ENCODE assay signal across 22 cellular contexts in genomic region chr5:59161206-59162105, GRCh38.
DNase-seq lines count a peak whose midpoint lies in the region; ATAC-seq and TF ChIP-seq lines count a peak whose summit lies in the region.
"Had no signal": no experiment of that assay in that cellular context is flagged by ENCODE, and none has a peak within 500 bp of the region (broad histone marks: within the 10 kb centered on the region; RNA-seq: fewer than 3 reads in every experiment).

No MANE protein-coding gene starts in this region.

- TF ChIP-seq CTCF in CD4-positive, alpha-beta T cell (IDR thresholded peaks at IDR 0.05), result no peak
- TF ChIP-seq CTCF in CD8-positive, alpha-beta T cell (IDR thresholded peaks at IDR 0.05), result no peak
- TF ChIP-seq CTCF in PC-9 (conservative IDR thresholded peaks at IDR 0.05), result no peak

- no TSS peak for BruUV-seq in PC-9 (replicated peaks; lab: Mats Ljungman, UMichigan)

- intact Hi-C loops in CD4-positive, alpha-beta T cell (cut with DNase I, micrococcal nuclease), result loop anchor here in 1 of 2 experiments (1.0 kb wide), 1 partner anchor 121 kb away; no protein-coding TSS in a partner anchor
- intact Hi-C loops in CD8-positive, alpha-beta T cell (cut with DNase I, micrococcal nuclease), result no loop called here
- intact Hi-C loops in PC-9 (cut with micrococcal nuclease; ENCODE audit: unreplicated experiment), result no loop called here

- no peaks in the 10 kb centered on the region for H3K9me3 Mint-ChIP-seq in CD4-positive, alpha-beta T cell
- no peaks in the 10 kb centered on the region for H3K9me3 Mint-ChIP-seq in CD8-positive, alpha-beta T cell
- H3K9me3 Mint-ChIP-seq in activated naive CD8-positive, alpha-beta T cell treated with anti-CD3 and anti-CD28 coated beads, Interleukin-2, amount 10 ng/mL, durations not matched to agents 7 days and 5 days, result no peaks in the 10 kb centered on the region
- H3K9me3 Mint-ChIP-seq: brain, CD14-positive monocyte had no signal

- H2AFZ ChIP-seq in PC-9, result no peak overlapping the region

- H3K4me2 ChIP-seq in PC-9, result no peak overlapping the region

- ATAC-seq in CD4-positive, alpha-beta T cell (ENCODE audit: poor library complexity), result peak; percentile 90
- ATAC-seq in CD8-positive, alpha-beta T cell, result peak; percentile 66
- ATAC-seq in activated naive CD8-positive, alpha-beta T cell treated with anti-CD3 and anti-CD28 coated beads, Interleukin-2, amount 10 ng/mL, durations not matched to agents 7 days and 5 days (ENCODE audit: low read depth), result peak; percentile 45
- ATAC-seq in GM19328 (IDR thresholded peaks at IDR 0.05; ENCODE audit: unreplicated experiment), result no peak
- ATAC-seq: left colon, psoas muscle, upper lobe of right lung had no signal

- peaks cover 15% of the 10 kb centered on the region for H3K4me1 Mint-ChIP-seq in CD4-positive, alpha-beta T cell (ENCODE audit: low read depth)
- peaks cover 12% of the 10 kb centered on the region for H3K4me1 Mint-ChIP-seq in CD8-positive, alpha-beta T cell (ENCODE audit: low read depth)
- H3K4me1 Mint-ChIP-seq in activated naive CD8-positive, alpha-beta T cell treated with anti-CD3 and anti-CD28 coated beads, Interleukin-2, amount 10 ng/mL, durations not matched to agents 7 days and 5 days, result peaks cover 14% of the 10 kb centered on the region
- H3K4me1 Mint-ChIP-seq: CD14-positive monocyte had no signal

- no peaks in the 10 kb centered on the region for H3K27me3 Mint-ChIP-seq in CD4-positive, alpha-beta T cell
- no peaks in the 10 kb centered on the region for H3K27me3 Mint-ChIP-seq in CD8-positive, alpha-beta T cell (ENCODE audit: low read depth)
- H3K27me3 Mint-ChIP-seq in activated naive CD8-positive, alpha-beta T cell treated with anti-CD3 and anti-CD28 coated beads, Interleukin-2, amount 10 ng/mL, durations not matched to agents 7 days and 5 days, result no peaks in the 10 kb centered on the region

- no peak overlapping the region for H3K27ac ChIP-seq in CD4-positive, alpha-beta T cell (ENCODE audit: low read depth, low read length)
- no peak overlapping the region for H3K27ac ChIP-seq in CD8-positive, alpha-beta T cell (ENCODE audit: low read depth, low read length)
- H3K27ac ChIP-seq in PC-9, result no peak overlapping the region
- H3K27ac ChIP-seq: psoas muscle, SJCRH30, upper lobe of right lung had no signal

- H3K79me2 ChIP-seq in PC-9 (ENCODE audit: low read depth), result no peaks in the 10 kb centered on the region

- peak overlapping the region; percentile 69 for H3K27ac Mint-ChIP-seq in CD4-positive, alpha-beta T cell
- H3K27ac Mint-ChIP-seq in CD8-positive, alpha-beta T cell, result peak overlapping the region; percentile 16
- H3K27ac Mint-ChIP-seq in activated naive CD8-positive, alpha-beta T cell treated with anti-CD3 and anti-CD28 coated beads, Interleukin-2, amount 10 ng/mL, durations not matched to agents 7 days and 5 days, result peak overlapping the region; percentile 69
- H3K27ac Mint-ChIP-seq: brain, CD14-positive monocyte had no signal

- H3K27me3 ChIP-seq in CD4-positive, alpha-beta T cell (ENCODE audit: control insufficient read depth, insufficient read depth, low read length), result no peaks in the 10 kb centered on the region
- no peaks in the 10 kb centered on the region for H3K27me3 ChIP-seq in CD8-positive, alpha-beta T cell (ENCODE audit: insufficient read depth, low read length)
- no peaks in the 10 kb centered on the region for H3K27me3 ChIP-seq in PC-9 (ENCODE audit: insufficient read depth, low read depth)
- H3K27me3 ChIP-seq: SJCRH30, upper lobe of right lung had no signal

- H3K4me3 Mint-ChIP-seq in CD4-positive, alpha-beta T cell, result peak overlapping the region; percentile 2
- no peak overlapping the region for H3K4me3 Mint-ChIP-seq in CD8-positive, alpha-beta T cell
- peak overlapping the region; percentile 19 for H3K4me3 Mint-ChIP-seq in activated naive CD8-positive, alpha-beta T cell treated with anti-CD3 and anti-CD28 coated beads, Interleukin-2, amount 10 ng/mL, durations not matched to agents 7 days and 5 days
- H3K4me3 Mint-ChIP-seq: brain, CD14-positive monocyte had no signal

- H3F3A ChIP-seq in PC-9 (ENCODE audit: insufficient read depth, low read depth), result no peaks in the 10 kb centered on the region

- peaks cover 8% of the 10 kb centered on the region for H3K4me1 ChIP-seq in CD8-positive, alpha-beta T cell (ENCODE audit: insufficient read depth, low read length)
- no peaks in the 10 kb centered on the region for H3K4me1 ChIP-seq in PC-9 (replicated peaks; ENCODE audit: insufficient read depth)
- H3K4me1 ChIP-seq: upper lobe of right lung had no signal

- H3K9me2 ChIP-seq in PC-9 (ENCODE audit: insufficient read depth), result no peaks in the 10 kb centered on the region

- DNase-seq in CD4-positive, alpha-beta T cell, result no peak
- DNase-seq in CD8-positive, alpha-beta T cell, result no peak
- peak; percentile 65 for DNase-seq in SW480 (ENCODE audit: low spot score)
- no peak for DNase-seq in activated naive CD8-positive, alpha-beta T cell treated with anti-CD3 and anti-CD28 coated beads, Interleukin-2, amount 10 ng/mL, durations not matched to agents 7 days and 5 days
- no peak for DNase-seq in H4 (ENCODE audit: low spot score)
- no peak for DNase-seq in HuH-7.5 (ENCODE audit: low spot score)
- no peak for DNase-seq in PC-9
- DNase-seq: DMS153; effector CD8-positive, alpha-beta T cell; foreskin fibroblast; KBM-7; left colon; mesenchymal stem cell; NCI-H1417 treated with DMSO at 0.1 percent for 48 hours; NCI-H524; nucleus accumbens; psoas muscle; SJCRH30; upper lobe of right lung had no signal

- no peaks in the 10 kb centered on the region for H4K20me1 ChIP-seq in PC-9 (ENCODE audit: insufficient read depth)

- POLR2A ChIA-PET in CD4-positive, alpha-beta T cell (lab: Charles Lee), result interaction anchor here (1.2 kb wide), 2 partner anchors 122 to 125 kb away, joined by 3 to 4 read pairs; no protein-coding TSS in a partner anchor
- POLR2A ChIA-PET in CD8-positive, alpha-beta T cell (lab: Charles Lee), result interaction anchor here (3.1 kb wide), 1 partner anchor 34 kb away, joined by 11 read pairs; no protein-coding TSS in a partner anchor
- POLR2A ChIA-PET in activated naive CD8-positive, alpha-beta T cell treated with anti-CD3 and anti-CD28 coated beads, Interleukin-2, amount 10 ng/mL, durations not matched to agents 7 days and 5 days (lab: Charles Lee), result interaction anchor here (0.9 kb wide), 1 partner anchor 34 kb away, joined by 5 read pairs; no protein-coding TSS in a partner anchor
- POLR2A ChIA-PET in PC-9 (lab: Charles Lee; ENCODE audit: unreplicated experiment), result no interaction called here

- no peaks in the 10 kb centered on the region for H3K36me3 Mint-ChIP-seq in CD4-positive, alpha-beta T cell (ENCODE audit: low read depth)
- H3K36me3 Mint-ChIP-seq in CD8-positive, alpha-beta T cell, result no peaks in the 10 kb centered on the region
- peaks cover 2% of the 10 kb centered on the region for H3K36me3 Mint-ChIP-seq in activated naive CD8-positive, alpha-beta T cell treated with anti-CD3 and anti-CD28 coated beads, Interleukin-2, amount 10 ng/mL, durations not matched to agents 7 days and 5 days
- H3K36me3 Mint-ChIP-seq: brain had no signal

- H3K4me3 ChIP-seq in CD8-positive, alpha-beta T cell (ENCODE audit: low read depth, low read length), result no peak overlapping the region
- no peak overlapping the region for H3K4me3 ChIP-seq in PC-9
- H3K4me3 ChIP-seq: psoas muscle, SJCRH30, upper lobe of right lung had no signal

- no peaks in the 10 kb centered on the region for H3K9me3 ChIP-seq in CD4-positive, alpha-beta T cell (ENCODE audit: control insufficient read depth, low read length)
- no peaks in the 10 kb centered on the region for H3K9me3 ChIP-seq in CD8-positive, alpha-beta T cell (ENCODE audit: low read length)
- H3K9me3 ChIP-seq in PC-9 (ENCODE audit: insufficient read depth, low read depth), result no peaks in the 10 kb centered on the region
- H3K9me3 ChIP-seq: psoas muscle, SJCRH30, upper lobe of right lung had no signal

- H3K36me3 ChIP-seq in CD8-positive, alpha-beta T cell (ENCODE audit: insufficient read depth, low read length), result no peaks in the 10 kb centered on the region
- no peaks in the 10 kb centered on the region for H3K36me3 ChIP-seq in PC-9 (ENCODE audit: low read depth)
- H3K36me3 ChIP-seq: SJCRH30, upper lobe of right lung had no signal

- CTCF ChIA-PET in CD4-positive, alpha-beta T cell (lab: Charles Lee), result interaction anchor here (0.5 to 1.7 kb wide), 3 partner anchors 59 to 127 kb away, joined by 3 to 5 read pairs (median 4); no protein-coding TSS in a partner anchor
- CTCF ChIA-PET in CD8-positive, alpha-beta T cell (lab: Charles Lee), result interaction anchor here (0.8 to 2.9 kb wide), 3 partner anchors 10 to 27 kb away, joined by 3 to 11 read pairs (median 7); no protein-coding TSS in a partner anchor
- CTCF ChIA-PET in PC-9 (lab: Charles Lee), result no interaction called here

Comparison
In these comparisons a context has a peak if more than half of its experiments do, and no peak if none do; other contexts are left out.
1. H3K27ac Mint-ChIP-seq: peak in every context shown above with its lines; median percentile 69 in CD4-positive, alpha-beta T cell; 69 in activated naive CD8-positive, alpha-beta T cell treated with anti-CD3 and anti-CD28 coated beads, Interleukin-2, amount 10 ng/mL, durations not matched to agents 7 days and 5 days; 16 in CD8-positive, alpha-beta T cell.